ENCODE assay signal across 8 cellular contexts in the genomic region with DNA sequence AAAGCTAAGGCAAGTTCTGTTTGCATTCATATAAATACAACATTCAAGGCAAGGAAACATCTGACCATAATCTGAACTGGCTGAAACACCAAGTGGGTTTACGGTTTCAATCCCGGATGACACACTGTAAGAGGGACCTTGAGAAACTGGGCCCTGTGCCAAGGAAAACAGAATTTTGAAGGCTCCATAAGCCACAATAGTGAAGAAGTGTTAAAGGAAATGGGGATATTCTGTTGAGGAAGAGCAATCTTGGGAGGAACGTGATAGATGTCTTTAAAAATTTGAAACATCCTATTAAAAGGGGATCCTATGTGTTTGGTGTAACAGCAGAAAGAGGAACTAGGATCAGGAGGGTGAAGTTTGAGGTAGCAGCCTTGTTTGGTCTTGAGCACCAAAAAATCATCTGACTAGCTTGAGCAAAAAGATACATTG.
DNase-seq lines count a peak whose midpoint lies in the region; ATAC-seq and TF ChIP-seq lines count a peak whose summit lies in the region.

No MANE protein-coding gene starts in this region.

- POLR2A ChIA-PET in RWPE1 (lab: Yijun Ruan, JAX; ENCODE audit: low non-redundant PET): no interaction called here

- DNase-seq in ELR (ENCODE audit: low read depth): peak; percentile 81
- peak; percentile 45 for DNase-seq in RWPE1 (ENCODE audit: low spot score)
- peak; percentile 78 for DNase-seq in fibroblast of the aortic adventitia (ENCODE audit: low read depth)
- DNase-seq in AG20443 (ENCODE audit: low spot score): no peak
- no peak for DNase-seq in stimulated activated CD4-positive, alpha-beta T cell treated with anti-CD3 and anti-CD28 coated beads, Interleukin-2, amount 100 ng/mL, for 24 hours

- no peak overlapping the region for H3K4me3 ChIP-seq in fibroblast of the aortic adventitia (ENCODE audit: low read depth, low read length)

- CTCF ChIA-PET in RWPE1 (lab: Yijun Ruan, JAX): no interaction called here

- H3K27ac ChIP-seq in RWPE1: no peak overlapping the region

- ATAC-seq in GM19452 (IDR thresholded peaks at IDR 0.05; ENCODE audit: unreplicated experiment): peak; percentile 85
- peak; percentile 70 for ATAC-seq in HG03442 (IDR thresholded peaks at IDR 0.05; ENCODE audit: unreplicated experiment)
- ATAC-seq in HG03196 (IDR thresholded peaks at IDR 0.05; ENCODE audit: unreplicated experiment): no peak

- TF ChIP-seq CTCF in RWPE1 (conservative IDR thresholded peaks at IDR 0.05; ENCODE audit: low read depth) (no peak), fibroblast of the aortic adventitia (IDR thresholded peaks at IDR 0.05; ENCODE audit: insufficient read depth, low read length) (no peak)

Comparison
In these comparisons a context has a peak if more than half of its experiments do, and no peak if none do; other contexts are left out.
1. DNase-seq: peak in ELR (single experiment), RWPE1 (single experiment) and fibroblast of the aortic adventitia (single experiment); none in AG20443 (single experiment) and stimulated activated CD4-positive, alpha-beta T cell treated with anti-CD3 and anti-CD28 coated beads, Interleukin-2, amount 100 ng/mL, for 24 hours (0 of 2).